In the genomic region with DNA sequence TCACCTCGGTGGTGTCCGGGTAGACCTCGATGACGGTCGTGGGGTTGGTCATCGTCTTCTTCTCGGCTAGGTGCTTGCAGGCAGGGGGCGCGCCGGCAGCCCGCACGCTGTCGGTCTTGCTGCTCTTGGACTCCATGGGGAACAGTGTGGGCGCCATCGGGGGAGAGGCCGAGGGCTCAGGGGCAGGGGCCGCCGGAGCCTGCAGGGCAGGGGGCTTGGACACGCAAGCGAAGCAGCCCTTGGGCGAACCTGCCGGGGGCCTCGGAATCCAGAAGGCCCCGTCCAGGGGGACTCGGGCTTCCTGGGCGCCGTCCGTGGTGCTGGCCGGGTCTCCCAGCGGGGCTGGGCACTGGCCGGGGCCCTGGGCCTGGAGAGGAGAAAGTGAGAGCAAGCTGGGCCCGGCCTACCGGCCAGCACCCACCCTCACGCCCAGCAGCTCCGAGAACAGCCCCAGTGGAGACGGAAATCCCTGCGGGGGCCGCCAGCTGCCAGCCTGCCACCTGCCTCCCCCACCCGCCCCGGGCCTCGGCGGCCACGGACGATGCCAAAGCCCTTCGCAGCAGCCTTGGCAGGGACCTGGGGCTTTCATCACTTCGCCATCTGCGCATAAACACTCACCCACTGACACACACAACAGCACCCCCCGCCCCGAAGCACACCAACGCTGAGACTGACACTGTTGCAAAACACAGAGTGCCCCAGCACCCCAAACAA, we compare ENCODE assay signal across 9 cellular contexts. TPM values are rescaled to one million over a fixed set of nuclear protein-coding genes. Genes with fewer than 3 reads are reported as not detected.
DNase-seq lines count a peak whose midpoint lies in the region; ATAC-seq and TF ChIP-seq lines count a peak whose summit lies in the region.
"Had no signal": no experiment of that assay in that cellular context is flagged by ENCODE, and none has a peak within 500 bp of the region (broad histone marks: within the 10 kb centered on the region; RNA-seq: fewer than 3 reads in every experiment).

No MANE protein-coding gene starts in this region.

- H3K27ac ChIP-seq in vagina, result peak overlapping the region; percentile 72

- H3K27me3 ChIP-seq in vagina, result no peaks in the 10 kb centered on the region

- H3K4me3 ChIP-seq in epithelial cell of esophagus (ENCODE audit: low read length), result peak overlapping the region; percentile 83
- H3K4me3 ChIP-seq in vagina, result peak overlapping the region; percentile 37 to 47

- intact Hi-C loops in Right ventricle myocardium inferior (cut with DNase I) (no loop called here), cardiac septum (cut with DNase I) (no loop called here), vagina (cut with DNase I) (no loop called here)

- no peak for TF ChIP-seq POLR2A in vagina (IDR thresholded peaks at IDR 0.05)

- peaks cover 0 to 5% of the 10 kb centered on the region in 2 donors for H3K36me3 ChIP-seq in vagina

- DNase-seq in Right ventricle myocardium inferior (ENCODE audit: missing footprints), result peak; percentile 71
- DNase-seq in cardiac septum (ENCODE audit: low spot score), result no peak
- DNase-seq in epithelial cell of esophagus (ENCODE audit: low read depth), result no peak
- peak; percentile 63 for DNase-seq in myocyte (ENCODE audit: low read depth)
- DNase-seq in vagina (ENCODE audit: extremely low spot score in 2 of 2), result no peak
- DNase-seq in dermis blood vessel endothelial cell, result no peak

- TF ChIP-seq CTCF in epithelial cell of esophagus (IDR thresholded peaks at IDR 0.05; ENCODE audit: insufficient read depth, low read depth, low read length, missing control alignments) (peak; percentile 19), vagina (IDR thresholded peaks at IDR 0.05) (no peak)

- no peak for ATAC-seq in Right ventricle myocardium inferior
- ATAC-seq in GM21447 (IDR thresholded peaks at IDR 0.05; ENCODE audit: unreplicated experiment), result no peak
- ATAC-seq in GM18511 (IDR thresholded peaks at IDR 0.05; ENCODE audit: unreplicated experiment), result no peak

- no peaks in the 10 kb centered on the region for H3K9me3 ChIP-seq in vagina

- H3K4me1 ChIP-seq in vagina, result peaks cover 50% of the 10 kb centered on the region

RNA-seq across cellular contexts. Expression of a gene that starts 2.5 kb away (rescaled TPM):
- total RNA-seq in Right ventricle myocardium inferior (0.92 TPM), cardiac septum (2.0 TPM), myocyte (3.9 and 8.2 TPM in 2 replicates), vagina (4.9 TPM), dermis blood vessel endothelial cell (0.33 and 1.5 TPM in 2 replicates)
- 42.0 TPM for polyA plus RNA-seq in myocyte (2012)

RNA-seq across cellular contexts. Expression of a gene that starts 15.8 kb away (rescaled TPM):
- total RNA-seq in Right ventricle myocardium inferior (957 TPM), cardiac septum (521 TPM), myocyte (557 and 650 TPM in 2 replicates), vagina (508 TPM), dermis blood vessel endothelial cell (383 and 407 TPM in 2 replicates)
- 2,049 TPM for polyA plus RNA-seq in myocyte (2012)

RNA-seq across cellular contexts. Expression of a gene that starts 50.9 kb away (rescaled TPM):
- total RNA-seq in Right ventricle myocardium inferior (not detected), cardiac septum (not detected), myocyte (not detected in 2 replicates), vagina (not detected), dermis blood vessel endothelial cell (0.28 TPM in 1 of 2 replicates, not detected in the other)
- not detected for polyA plus RNA-seq in myocyte (2012)
- total RNA-seq: LHCN-M2 had no signal

Comparison
In these comparisons a context has a peak if more than half of its experiments do, and no peak if none do; other contexts are left out.
1. DNase-seq: peak in Right ventricle myocardium inferior (single experiment) and myocyte (single experiment); none in cardiac septum (single experiment), epithelial cell of esophagus (single experiment), vagina (0 of 2) and dermis blood vessel endothelial cell (single experiment).